Comparison of ENCODE assay signal across 17 cellular contexts in genomic region chr3:43632986-43633385, GRCh38. TPM values are rescaled to one million over a fixed set of nuclear protein-coding genes. Genes with fewer than 3 reads are reported as not detected.
DNase-seq lines count a peak whose midpoint lies in the region; ATAC-seq, FAIRE-seq and TF ChIP-seq lines count a peak whose summit lies in the region.
"Had no signal": no experiment of that assay in that cellular context is flagged by ENCODE, and none has a peak within 500 bp of the region (broad histone marks: within the 10 kb centered on the region; RNA-seq: fewer than 3 reads in every experiment).

No MANE protein-coding gene starts in this region.

- H3K4me1 ChIP-seq in HepG2 (ENCODE audit: insufficient read depth, low read length), result no peaks in the 10 kb centered on the region
- no peaks in the 10 kb centered on the region for H3K4me1 ChIP-seq in right lobe of liver
- peaks cover 23% of the 10 kb centered on the region for H3K4me1 ChIP-seq in PC-9 (replicated peaks; ENCODE audit: insufficient read depth)
- H3K4me1 ChIP-seq in kidney (ENCODE audit: control insufficient read depth in 1 of 2, insufficient read depth in 1 of 2, low read depth in 1 of 2, low read length in 2 of 2), result no peaks in the 10 kb centered on the region

- H3K79me2 ChIP-seq in HepG2 (ENCODE audit: insufficient read depth, low read length) (no peaks in the 10 kb centered on the region), PC-9 (ENCODE audit: low read depth) (no peaks in the 10 kb centered on the region)

- no peaks in the 10 kb centered on the region for H3K9me2 ChIP-seq in PC-9 (ENCODE audit: insufficient read depth)

- H4K20me1 ChIP-seq in HepG2 (ENCODE audit: insufficient read depth, low read length) (no peaks in the 10 kb centered on the region), PC-9 (ENCODE audit: insufficient read depth) (no peaks in the 10 kb centered on the region)

- TF ChIP-seq EP300 in HepG2 (IDR thresholded peaks at IDR 0.05; ENCODE audit: low read depth in 2 of 2, low read length in 2 of 2) (no peak), HepG2 (CRISPR knock-in tag; IDR thresholded peaks at IDR 0.05; ENCODE audit: borderline replicate concordance) (no peak)

- H3F3A ChIP-seq in PC-9 (ENCODE audit: insufficient read depth, low read depth), result peaks cover 20% of the 10 kb centered on the region

- in situ Hi-C loops in HepG2 (cut with HindIII; ENCODE audit: extremely low pct_ligation_motif_present, low pct_unique_long_range_greater_than_20kb), result loop anchor here (10.0 kb wide), 1 partner anchor 88 kb away; no protein-coding TSS in a partner anchor

- TF ChIP-seq POLR2A in HepG2 (IDR thresholded peaks at IDR 0.05; ENCODE audit: insufficient read depth in 1 of 2, low read depth in 2 of 2, low read length in 2 of 2) (no peak), right lobe of liver (IDR thresholded peaks at IDR 0.05) (no peak)

- H3K36me3 ChIP-seq in HepG2 (replicated peaks in 1 of 2; ENCODE audit: control insufficient read depth in 1 of 2, insufficient read depth in 2 of 2, low read length in 2 of 2), result no peaks in the 10 kb centered on the region
- no peaks in the 10 kb centered on the region for H3K36me3 ChIP-seq in right lobe of liver
- H3K36me3 ChIP-seq in PC-9 (ENCODE audit: low read depth), result no peaks in the 10 kb centered on the region
- H3K36me3 ChIP-seq in kidney (ENCODE audit: control insufficient read depth in 1 of 2, insufficient read depth in 2 of 2, low read length in 2 of 2), result no peaks in the 10 kb centered on the region
- H3K36me3 ChIP-seq: HAP-1 had no signal

- H3K4me2 ChIP-seq in HepG2 (ENCODE audit: low read depth, low read length) (no peak overlapping the region), PC-9 (no peak overlapping the region)

- H3K9me3 ChIP-seq in HepG2 (ENCODE audit: low read length) (no peaks in the 10 kb centered on the region), right lobe of liver (no peaks in the 10 kb centered on the region), PC-9 (ENCODE audit: insufficient read depth, low read depth) (no peaks in the 10 kb centered on the region), kidney (ENCODE audit: control insufficient read depth in 1 of 2, low read length in 2 of 2) (no peaks in the 10 kb centered on the region)
- H3K9me3 ChIP-seq: HAP-1 had no signal

- 55% methylated on average over 7 of the region's 7 CpGs for WGBS in HepG2 (ENCODE audit: low lambda C conversion rate)
- WGBS in right lobe of liver (ENCODE audit: insufficient coverage, low coverage, low lambda C conversion rate, missing lambda C conversion rate), result 67% methylated on average over 7 of the region's 7 CpGs

- POLR2A ChIA-PET in HepG2 (lab: Yijun Ruan, JAX) (no interaction called here), PC-9 (lab: Charles Lee; ENCODE audit: unreplicated experiment) (no interaction called here)

- BruUV-seq in HepG2 (replicated peaks; lab: Mats Ljungman, UMichigan) (no TSS peak), PC-9 (replicated peaks; lab: Mats Ljungman, UMichigan) (no TSS peak)

- H3K27me3 ChIP-seq in HepG2 (ENCODE audit: control insufficient read depth in 1 of 2, insufficient read depth in 2 of 2, low read length in 2 of 2) (no peaks in the 10 kb centered on the region), right lobe of liver (no peaks in the 10 kb centered on the region), PC-9 (ENCODE audit: insufficient read depth, low read depth) (no peaks in the 10 kb centered on the region)

- H3K4me3 ChIP-seq in HepG2 (replicated peaks in 1 of 3; ENCODE audit: insufficient read depth in 1 of 3, low read depth in 2 of 3, low read length in 3 of 3) (no peak overlapping the region), right lobe of liver (no peak overlapping the region), PC-9 (no peak overlapping the region), kidney (ENCODE audit: low read length in 2 of 2) (no peak overlapping the region)
- H3K4me3 ChIP-seq: HAP-1 had no signal

- H3K27ac ChIP-seq in HepG2 (ENCODE audit: extremely low read length, insufficient read depth, low read length) (no peak overlapping the region), right lobe of liver (no peak overlapping the region), PC-9 (peak overlapping the region; percentile 74), kidney (ENCODE audit: low read depth in 2 of 2, low read length in 2 of 2) (no peak overlapping the region)

- DNase-seq in HepG2 (ENCODE audit: low spot score) (no peak), right lobe of liver (no peak), PC-9 (no peak), kidney (no peak), cerebellar nuclear complex (lab: John Stamatoyannopoulos, UW) (no peak), DMS53 (lab: John Stamatoyannopoulos, UW) (no peak)
- no peak for DNase-seq in stimulated activated CD4-positive, alpha-beta T cell treated with anti-CD3 and anti-CD28 coated beads, Interleukin-15, amount 100 ng/mL, for 24 hours
- DNase-seq: 8988T; C1 segment of cervical spinal cord; Calu3; CD4-positive, alpha-beta T cell; DMS79 had no signal

- H2AFZ ChIP-seq in HepG2 (ENCODE audit: low read length) (no peak overlapping the region), PC-9 (no peak overlapping the region)

- H3K9ac ChIP-seq in HepG2 (ENCODE audit: insufficient read depth, low read depth, low read length) (no peak overlapping the region), kidney (ENCODE audit: low read length in 2 of 2) (no peak overlapping the region)

- CTCF ChIA-PET in HepG2 (lab: Yijun Ruan, JAX; ENCODE audit: low intra/inter-chr PET ratio, low total read pairs) (no interaction called here), PC-9 (lab: Charles Lee) (interaction anchor here (0.7 kb wide), 1 partner anchor 11 kb away, joined by 3 read pairs; no protein-coding TSS in a partner anchor)

- ATAC-seq in HepG2 (no peak), right lobe of liver (no peak)

- intact Hi-C loops in HepG2 (cut with micrococcal nuclease; ENCODE audit: unreplicated experiment) (no loop called here), right lobe of liver (cut with DNase I) (no loop called here), PC-9 (cut with micrococcal nuclease; ENCODE audit: unreplicated experiment) (loop anchor here (10.0 kb wide), 2 partner anchors 242 to 362 kb away; no protein-coding TSS in a partner anchor), kidney (cut with DNase I) (no loop called here)

- TF ChIP-seq RAD21 in HepG2 (CRISPR knock-in tag; IDR thresholded peaks at IDR 0.05), result no peak

- no peak for FAIRE-seq in HepG2 (lab: Jason Lieb, UNC)
- peak; percentile 57 for FAIRE-seq in kidney (lab: Jason Lieb, UNC)
- FAIRE-seq: G401.6, GM12891, H1, HTR-8/SVneo had no signal

- TF ChIP-seq CTCF in HepG2 (CRISPR knock-in tag; IDR thresholded peaks at IDR 0.05) (no peak), right lobe of liver (IDR thresholded peaks at IDR 0.05) (no peak), PC-9 (conservative IDR thresholded peaks at IDR 0.05) (no peak), kidney (IDR thresholded peaks at IDR 0.05; ENCODE audit: borderline replicate concordance, extremely low read depth, insufficient read depth) (no peak)

RNA-seq across cellular contexts. Expression of gene ANO10, which starts 11.2 kb away (rescaled TPM):
- total RNA-seq in HepG2 (2016; rRNA removed; fragmentation: Illumina TruSeq; extraction: Trizol) (7.6 and 13.1 TPM in 2 replicates), right lobe of liver (10 to 100 TPM; 10.5 to 24.1 (median 13.6) TPM), PC-9 (2021) (30.7 and 32.6 TPM in 2 replicates), kidney (45.7 TPM)
- 6.1 and 7.0 TPM in 2 replicates for total RNA-seq in HepG2 (2016; cell fraction: cytosol; rRNA removed; fragmentation: Illumina TruSeq; extraction: Trizol; ENCODE audit: low read depth)
- total RNA-seq in HepG2 (2016; cell fraction: insoluble cytoplasmic fraction; rRNA removed; fragmentation: Illumina TruSeq; extraction: Trizol), result 6.9 and 11.9 TPM in 2 replicates
- total RNA-seq in HepG2 (2016; cell fraction: membrane; rRNA removed; fragmentation: Illumina TruSeq; extraction: Trizol), result 4.6 and 6.2 TPM in 2 replicates
- total RNA-seq in HepG2 (2016; cell fraction: nucleus; rRNA removed; fragmentation: Illumina TruSeq; extraction: Trizol), result 15.9 and 17.5 TPM in 2 replicates
- polyA plus RNA-seq in HepG2 (2011; rRNA removed) (9.9 and 10.4 TPM in 2 replicates), kidney (ENCODE audit: insufficient read depth, low read depth, low replicate concordance) (48.2 TPM)
- 8.4 and 11.7 TPM in 2 replicates for polyA plus RNA-seq in HepG2 (2011; cell fraction: cytosol; rRNA removed)
- polyA plus RNA-seq in HepG2 (2011; cell fraction: nucleus; rRNA removed), result 4.4 and 7.0 TPM in 2 replicates
- 9.7 and 11.0 TPM in 2 replicates for polyA plus RNA-seq in HepG2 (2012)
- polyA plus RNA-seq in HepG2 (2016; cell fraction: cytosol; fragmentation: Illumina TruSeq; extraction: Trizol; ENCODE audit: low read depth), result 2.3 and 2.4 TPM in 2 replicates
- 10.0 and 11.5 TPM in 2 replicates for polyA plus RNA-seq in HepG2 (2016; cell fraction: insoluble cytoplasmic fraction; fragmentation: Illumina TruSeq; extraction: Trizol; ENCODE audit: low read depth)
- 4.2 and 5.1 TPM in 2 replicates for polyA plus RNA-seq in HepG2 (2016; cell fraction: membrane; fragmentation: Illumina TruSeq; extraction: Trizol; ENCODE audit: low read depth)
- 18.3 and 20.2 TPM in 2 replicates for polyA plus RNA-seq in HepG2 (2016; cell fraction: nucleus; fragmentation: Illumina TruSeq; extraction: Trizol; ENCODE audit: insufficient read depth, low read depth)
- 24.7 and 25.0 TPM in 2 replicates for polyA minus RNA-seq in HepG2 (2011; rRNA and poly(A)+ RNA removed; ENCODE audit: low replicate concordance)
- polyA minus RNA-seq in HepG2 (2011; cell fraction: cytosol; rRNA and poly(A)+ RNA removed), result 9.2 and 10.2 TPM in 2 replicates
- 22.0 and 23.4 TPM in 2 replicates for polyA minus RNA-seq in HepG2 (2011; cell fraction: nucleus; rRNA and poly(A)+ RNA removed)

RNA-seq across cellular contexts. Expression of gene ABHD5, which starts 57.8 kb away (rescaled TPM):
- 13.3 and 16.8 TPM in 2 replicates for total RNA-seq in HepG2 (2016; rRNA removed; fragmentation: Illumina TruSeq; extraction: Trizol)
- 4.2 and 4.3 TPM in 2 replicates for total RNA-seq in HepG2 (2016; cell fraction: cytosol; rRNA removed; fragmentation: Illumina TruSeq; extraction: Trizol; ENCODE audit: low read depth)
- total RNA-seq in HepG2 (2016; cell fraction: insoluble cytoplasmic fraction; rRNA removed; fragmentation: Illumina TruSeq; extraction: Trizol), result 11.4 and 15.4 TPM in 2 replicates
- total RNA-seq in HepG2 (2016; cell fraction: membrane; rRNA removed; fragmentation: Illumina TruSeq; extraction: Trizol), result 8.2 and 11.1 TPM in 2 replicates
- total RNA-seq in HepG2 (2016; cell fraction: nucleus; rRNA removed; fragmentation: Illumina TruSeq; extraction: Trizol), result 10.2 and 10.6 TPM in 2 replicates
- 4.1 and 4.5 TPM in 2 replicates for polyA plus RNA-seq in HepG2 (2011; rRNA removed)
- polyA plus RNA-seq in HepG2 (2011; cell fraction: cytosol; rRNA removed), result 2.6 and 4.9 TPM in 2 replicates
- 3.1 and 3.5 TPM in 2 replicates for polyA plus RNA-seq in HepG2 (2011; cell fraction: nucleus; rRNA removed)
- 5.6 TPM in 2 replicates for polyA plus RNA-seq in HepG2 (2012)
- 3.8 and 4.0 TPM in 2 replicates for polyA plus RNA-seq in HepG2 (2016; cell fraction: cytosol; fragmentation: Illumina TruSeq; extraction: Trizol; ENCODE audit: low read depth)
- polyA plus RNA-seq in HepG2 (2016; cell fraction: insoluble cytoplasmic fraction; fragmentation: Illumina TruSeq; extraction: Trizol; ENCODE audit: low read depth), result 10.3 and 14.1 TPM in 2 replicates
- 6.9 and 7.1 TPM in 2 replicates for polyA plus RNA-seq in HepG2 (2016; cell fraction: membrane; fragmentation: Illumina TruSeq; extraction: Trizol; ENCODE audit: low read depth)
- polyA plus RNA-seq in HepG2 (2016; cell fraction: nucleus; fragmentation: Illumina TruSeq; extraction: Trizol; ENCODE audit: insufficient read depth, low read depth), result 8.4 and 9.7 TPM in 2 replicates
- 4.4 and 33.3 TPM in 2 replicates for polyA minus RNA-seq in HepG2 (2011; rRNA and poly(A)+ RNA removed; ENCODE audit: low replicate concordance)
- 3.1 and 3.7 TPM in 2 replicates for polyA minus RNA-seq in HepG2 (2011; cell fraction: cytosol; rRNA and poly(A)+ RNA removed)
- polyA minus RNA-seq in HepG2 (2011; cell fraction: nucleus; rRNA and poly(A)+ RNA removed), result 18.7 and 20.1 TPM in 2 replicates
- total RNA-seq in right lobe of liver, result 10 to 100 TPM; 10.8 to 23.0 (median 14.6) TPM
- 16.1 and 19.9 TPM in 2 replicates for total RNA-seq in PC-9 (2021)
- total RNA-seq in kidney, result 21.1 TPM
- polyA plus RNA-seq in kidney (ENCODE audit: insufficient read depth, low read depth, low replicate concordance), result 19.0 TPM
